ENCODE assay signal across 18 cellular contexts in the genomic region with DNA sequence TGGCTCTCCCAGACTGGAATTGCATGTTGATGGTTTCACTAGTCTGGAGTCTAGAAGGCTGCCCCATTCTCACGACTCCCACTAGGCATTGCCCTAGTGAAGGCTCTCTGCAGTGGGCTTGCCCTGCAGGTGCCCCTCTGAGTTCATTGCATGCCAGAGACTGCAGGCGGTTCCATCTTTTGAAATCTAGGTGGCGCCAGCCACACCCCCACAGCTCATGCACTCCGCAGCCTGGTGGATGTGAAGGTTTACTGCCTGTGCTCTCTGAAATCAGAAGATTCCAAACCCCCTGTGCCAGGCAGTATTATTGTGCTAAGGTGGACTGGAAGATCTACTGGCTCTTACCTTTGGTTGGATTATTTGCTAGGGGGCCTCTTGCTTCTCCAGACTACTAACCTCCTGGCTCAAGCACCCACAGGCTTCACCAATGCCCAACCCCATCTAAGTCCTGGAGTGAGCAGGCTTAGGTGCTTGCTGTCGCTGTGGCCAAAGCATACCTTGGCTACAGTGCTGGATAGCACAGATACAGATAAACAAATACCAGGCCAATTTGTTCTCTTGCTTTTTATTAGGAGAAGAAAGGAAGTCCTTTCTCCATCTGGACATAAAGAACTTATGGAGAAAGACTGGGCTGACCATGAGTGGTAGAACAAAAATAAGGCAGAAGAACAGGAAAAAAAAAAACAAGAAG.
DNase-seq lines count a peak whose midpoint lies in the region; ATAC-seq and TF ChIP-seq lines count a peak whose summit lies in the region.
"Had no signal": no experiment of that assay in that cellular context is flagged by ENCODE, and none has a peak within 500 bp of the region (broad histone marks: within the 10 kb centered on the region; RNA-seq: fewer than 3 reads in every experiment).

No MANE protein-coding gene starts in this region.

- no peaks in the 10 kb centered on the region for H3K79me2 ChIP-seq in Loucy (ENCODE audit: insufficient read depth, low read length)

- H3K9me2 ChIP-seq in Loucy (replicated peaks; ENCODE audit: low read depth, low read length) = no peaks in the 10 kb centered on the region

- H3K4me1 ChIP-seq in Loucy (ENCODE audit: insufficient read depth, low read length, poor library complexity, severe bottlenecking) = no peaks in the 10 kb centered on the region
- H3K4me1 ChIP-seq: left lung, SJCRH30, upper lobe of right lung had no signal

- no peak overlapping the region for H2AFZ ChIP-seq in Loucy (ENCODE audit: low read length)

- no peaks in the 10 kb centered on the region for H3K9me3 ChIP-seq in Loucy (ENCODE audit: insufficient read depth, low read depth, low read length)
- H3K9me3 ChIP-seq: upper lobe of right lung had no signal

- H3K27me3 Mint-ChIP-seq in chondrocyte (ENCODE audit: low read depth) (peaks cover 25% of the 10 kb centered on the region), Calu3 (ENCODE audit: unreplicated experiment) (peaks cover 71% of the 10 kb centered on the region)

- H3K36me3 ChIP-seq in GM06990 (ENCODE audit: control insufficient read depth, insufficient read depth, low read length) (no peaks in the 10 kb centered on the region), Loucy (ENCODE audit: insufficient read depth, low read length) (no peaks in the 10 kb centered on the region)
- H3K36me3 ChIP-seq: left lung, SJCRH30, upper lobe of right lung had no signal

- BruUV-seq in Calu3 (replicated peaks; lab: Mats Ljungman, UMichigan) = no TSS peak

- no peaks in the 10 kb centered on the region for H4K20me1 ChIP-seq in Loucy (ENCODE audit: insufficient read depth, low read length, poor library complexity, severe bottlenecking)

- H3K4me1 Mint-ChIP-seq in chondrocyte (ENCODE audit: low read depth) (peaks cover 9% of the 10 kb centered on the region), Calu3 (ENCODE audit: low read depth, unreplicated experiment) (no peaks in the 10 kb centered on the region)

- peaks cover 9% of the 10 kb centered on the region for H3K9me3 Mint-ChIP-seq in chondrocyte (ENCODE audit: low read depth)
- H3K9me3 Mint-ChIP-seq in Calu3 (ENCODE audit: low read depth, unreplicated experiment) = peaks cover 12% of the 10 kb centered on the region

- peak; percentile 57 for TF ChIP-seq CTCF in 22Rv1 (IDR thresholded peaks at IDR 0.05)
- peak; percentile 48 for TF ChIP-seq CTCF in GM06990 (IDR thresholded peaks at IDR 0.05; ENCODE audit: insufficient read depth, low read length, poor library complexity, severe bottlenecking)
- TF ChIP-seq CTCF in Loucy (conservative IDR thresholded peaks at IDR 0.05; ENCODE audit: low read length) = peak; percentile 83
- TF ChIP-seq CTCF in chondrocyte (IDR thresholded peaks at IDR 0.05) = peak; percentile 40
- no peak for TF ChIP-seq CTCF in Calu3 (IDR thresholded peaks at IDR 0.05; ENCODE audit: unreplicated experiment)

- H3K27me3 ChIP-seq in GM06990 (replicated peaks; ENCODE audit: control insufficient read depth, insufficient read depth, low read length) = no peaks in the 10 kb centered on the region
- H3K27me3 ChIP-seq in Loucy (ENCODE audit: insufficient read depth, low read length, poor library complexity, severe bottlenecking) = no peaks in the 10 kb centered on the region

- H3K36me3 Mint-ChIP-seq in chondrocyte (ENCODE audit: low read depth) (peaks cover 6% of the 10 kb centered on the region), Calu3 (ENCODE audit: insufficient read depth, unreplicated experiment) (no peaks in the 10 kb centered on the region)

- CTCF ChIA-PET in Calu3 (lab: Charles Lee) = no interaction called here

- no peak overlapping the region for H3K27ac ChIP-seq in 22Rv1
- H3K27ac ChIP-seq: left lung, SJCRH30, upper lobe of right lung had no signal

- no peak overlapping the region for H3K4me3 ChIP-seq in GM06990 (replicated peaks; ENCODE audit: low read depth, low read length)
- no peak overlapping the region for H3K4me3 ChIP-seq in Loucy (ENCODE audit: low read length, poor library complexity, severe bottlenecking)
- H3K4me3 ChIP-seq: left lung, SJCRH30, upper lobe of right lung had no signal

- H3K9ac ChIP-seq in Loucy (ENCODE audit: low read depth, low read length, poor library complexity, severe bottlenecking) = no peak overlapping the region

- H3K27ac Mint-ChIP-seq in chondrocyte (ENCODE audit: unreplicated experiment) = no peak overlapping the region
- no peak overlapping the region for H3K27ac Mint-ChIP-seq in Calu3 (ENCODE audit: unreplicated experiment)

- ATAC-seq in GM19463 (IDR thresholded peaks at IDR 0.05; ENCODE audit: unreplicated experiment) = no peak
- ATAC-seq: left lung, upper lobe of right lung had no signal

- no peak for DNase-seq in GM06990 (ENCODE audit: extremely low read depth, insufficient read length)
- DNase-seq in chondrocyte (ENCODE audit: low spot score) = no peak
- no peak for DNase-seq in NCI-H2171 (lab: John Stamatoyannopoulos, UW)
- DNase-seq in NCI-H226 = no peak
- no peak for DNase-seq in Calu3
- DNase-seq: activated CD4-positive, CD25-positive, alpha-beta regulatory T cell; activated naive CD4-positive, alpha-beta T cell treated with anti-CD3 and anti-CD28 coated beads, Interleukin-2, amount 50 U/mL, for 16 hours; DMS79 treated with DMSO at 0.1 percent for 48 hours; head of caudate nucleus; left lung; NCI-H1092 treated with DMSO at 0.1 percent for 48 hours; NCI-H524 treated with DMSO at 0.1 percent for 48 hours; stimulated activated CD4-positive, alpha-beta T cell treated with anti-CD3 and anti-CD28 coated beads, Interleukin-2, amount 100 ng/mL, for 24 hours; upper lobe of right lung had no signal

- H3F3A ChIP-seq in Loucy (ENCODE audit: low read depth) = no peaks in the 10 kb centered on the region

- H3K4me3 Mint-ChIP-seq in chondrocyte (ENCODE audit: unreplicated experiment) (no peak overlapping the region), Calu3 (ENCODE audit: low read depth, unreplicated experiment) (no peak overlapping the region)

- H3K4me2 ChIP-seq in Loucy (ENCODE audit: low read depth, low read length, poor library complexity, severe bottlenecking) = no peak overlapping the region

- intact Hi-C loops in Calu3 (cut with micrococcal nuclease; ENCODE audit: unreplicated experiment) = no loop called here
